ENCODE assay signal across 14 cellular contexts in the genomic region with DNA sequence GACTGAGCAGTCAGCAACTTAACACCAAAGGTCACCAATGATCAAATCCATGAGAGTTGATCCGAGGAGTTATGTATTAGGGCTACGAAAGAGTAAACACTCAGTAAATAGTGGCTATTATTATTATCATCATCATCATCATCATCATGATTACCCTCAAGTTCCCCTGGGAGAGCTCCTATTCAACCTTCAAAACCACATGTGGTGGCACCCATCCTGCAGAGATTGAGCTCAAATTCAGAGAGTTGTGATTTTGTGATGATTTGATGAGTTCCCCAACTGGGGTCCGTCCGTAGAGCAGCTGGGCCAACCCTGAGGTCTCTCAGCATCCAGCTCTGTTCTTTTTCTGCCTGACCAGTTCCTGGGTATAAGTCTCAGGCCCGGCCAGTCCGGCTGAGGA. TPM values are rescaled to one million over a fixed set of nuclear protein-coding genes. Genes with fewer than 3 reads are reported as not detected.
DNase-seq lines count a peak whose midpoint lies in the region; ATAC-seq, FAIRE-seq and TF ChIP-seq lines count a peak whose summit lies in the region.
"Not testable (repeated sequence)": the region's sequence is repeated elsewhere in the genome, so short reads cannot be mapped to it uniquely, and the experiment has no call there.
"Had no signal": no experiment of that assay in that cellular context is flagged by ENCODE, and none has a peak within 500 bp of the region (broad histone marks: within the 10 kb centered on the region; RNA-seq: fewer than 3 reads in every experiment).

No MANE protein-coding gene starts in this region.

- not testable (repeated sequence) for H3K79me2 ChIP-seq in astrocyte (ENCODE audit: insufficient read depth, low read length)

- H3K4me1 ChIP-seq in HEK293 (ENCODE audit: control insufficient read depth, insufficient read depth, low read length); astrocyte (ENCODE audit: insufficient read depth, low read length): not testable (repeated sequence)

- not testable (repeated sequence) for ATAC-seq in SK-N-SH treated with all-trans-retinoic acid at 6 μM for 48 hours

- H3K27me3 Mint-ChIP-seq in astrocyte (ENCODE audit: low read depth, unreplicated experiment), result not testable (repeated sequence)

- not testable (repeated sequence) for H3K36me3 Mint-ChIP-seq in astrocyte (ENCODE audit: low read depth, unreplicated experiment)

- not testable (repeated sequence) for H3K27me3 ChIP-seq in astrocyte (ENCODE audit: insufficient read depth, low read length)

- not testable (repeated sequence) for DNase-seq in astrocyte (ENCODE audit: low read depth)

- not testable (repeated sequence) for H4K20me1 ChIP-seq in astrocyte (ENCODE audit: insufficient read depth, low read length)

- CTCF ChIA-PET in HEK293 (lab: Yijun Ruan, JAX), result not testable (repeated sequence)

- not testable (repeated sequence) for FAIRE-seq in astrocyte (lab: Jason Lieb, UNC)

- TF ChIP-seq CTCF in HEK293 (tag by site-specific recombination; IDR thresholded peaks at IDR 0.05); astrocyte (IDR thresholded peaks at IDR 0.05; ENCODE audit: insufficient read depth, low read depth, low read length): not testable (repeated sequence)

- H3K4me3 Mint-ChIP-seq in astrocyte (ENCODE audit: unreplicated experiment), result not testable (repeated sequence)

- H3K36me3 ChIP-seq in HEK293 (ENCODE audit: control insufficient read depth in 2 of 2, insufficient read depth in 1 of 2, low read length in 2 of 2); astrocyte (ENCODE audit: insufficient read depth, low read length): not testable (repeated sequence)

- POLR2A ChIA-PET in HEK293 (lab: Yijun Ruan, JAX), result not testable (repeated sequence)

- H3K4me1 Mint-ChIP-seq in astrocyte (ENCODE audit: low read depth, unreplicated experiment), result peaks cover 23% of the 10 kb centered on the region

- not testable (repeated sequence) for H3K4me3 ChIP-seq in HEK293 (ENCODE audit: low read depth, low read length); astrocyte (ENCODE audit: insufficient read depth, low read depth, low read length)

- not testable (repeated sequence) for H3K9me3 ChIP-seq in HEK293 (ENCODE audit: control insufficient read depth, insufficient read depth, low read depth, low read length); astrocyte (ENCODE audit: insufficient read depth, low read depth, low read length)

- not testable (repeated sequence) for H3K9ac ChIP-seq in astrocyte (ENCODE audit: low read length)

- H3K4me2 ChIP-seq in astrocyte (ENCODE audit: low read length), result not testable (repeated sequence)

- not testable (repeated sequence) for H3K9me3 Mint-ChIP-seq in astrocyte (ENCODE audit: unreplicated experiment)

- H3K27ac ChIP-seq in HEK293 (ENCODE audit: extremely low read depth, low read depth, low read length); astrocyte (ENCODE audit: low read depth, low read length): not testable (repeated sequence)

- peak overlapping the region; percentile 54 for H3K27ac Mint-ChIP-seq in astrocyte (ENCODE audit: unreplicated experiment)

- not testable (repeated sequence) for H2AFZ ChIP-seq in astrocyte (ENCODE audit: low read depth, low read length)

TF ChIP-seq in HEK293, 187 proteins besides CTCF, POLR2A, EP300 and RAD21:
- TF ChIP-seq ZFP3 (tag by site-specific recombination; IDR thresholded peaks at IDR 0.05; ENCODE audit: low read depth), result 0 out of 2 replicates have a peak, but pooled peaks have one; percentile 28

TF ChIP-seq in SK-N-SH treated with all-trans-retinoic acid at 6 μM for 48 hours, 23 proteins besides CTCF, POLR2A, EP300 and RAD21:
- TF ChIP-seq ZFP3 (CRISPR knock-in tag; IDR thresholded peaks at IDR 0.05), result peak; percentile 95

RNA-seq across cellular contexts. Expression of gene CGB3, which starts 1.0 kb away (rescaled TPM):
- total RNA-seq in astrocyte, result 3.6 and 4.5 TPM in 2 replicates
- total RNA-seq: A673; B cell; Caco-2; CD4-positive, alpha-beta memory T cell; CD4-positive, alpha-beta T cell; CD4-positive, CD25-positive, alpha-beta regulatory T cell; CD8-positive, alpha-beta memory T cell; CD8-positive, alpha-beta T cell had no signal

RNA-seq across cellular contexts. Expression of gene CGB2, which starts 6.6 kb away (rescaled TPM):
- 0.52 and 2.9 TPM in 2 replicates for total RNA-seq in astrocyte
- total RNA-seq: A172; A673; B cell; Caco-2; CD4-positive, alpha-beta memory T cell; CD4-positive, alpha-beta T cell; CD4-positive, CD25-positive, alpha-beta regulatory T cell; CD8-positive, alpha-beta memory T cell; CD8-positive, alpha-beta T cell had no signal

RNA-seq across cellular contexts. Expression of gene LHB, which starts 8.2 kb away (rescaled TPM):
- 0.48 TPM in 1 of 2 replicates, not detected in the other for total RNA-seq in astrocyte
- total RNA-seq: A172; A673; CD4-positive, alpha-beta memory T cell; CD4-positive, alpha-beta T cell; CD4-positive, CD25-positive, alpha-beta regulatory T cell; CD8-positive, alpha-beta memory T cell; CD8-positive, alpha-beta T cell had no signal

RNA-seq across cellular contexts. Expression of gene CGB1, which starts 11.6 kb away (rescaled TPM):
- 2.3 TPM in 1 of 2 replicates, not detected in the other for total RNA-seq in astrocyte
- total RNA-seq: A172; A673; B cell; Caco-2; Calu3; CD4-positive, alpha-beta memory T cell; CD4-positive, alpha-beta T cell; CD4-positive, CD25-positive, alpha-beta regulatory T cell; CD8-positive, alpha-beta memory T cell; CD8-positive, alpha-beta T cell; Daoy had no signal

RNA-seq across cellular contexts. Expression of gene CGB5, which starts 18.6 kb away (rescaled TPM):
- 2.0 and 6.5 TPM in 2 replicates for total RNA-seq in astrocyte
- total RNA-seq: A673; B cell; Caco-2; CD4-positive, alpha-beta memory T cell; CD4-positive, alpha-beta T cell; CD4-positive, CD25-positive, alpha-beta regulatory T cell; CD8-positive, alpha-beta memory T cell; CD8-positive, alpha-beta T cell had no signal
